In the genomic region with DNA sequence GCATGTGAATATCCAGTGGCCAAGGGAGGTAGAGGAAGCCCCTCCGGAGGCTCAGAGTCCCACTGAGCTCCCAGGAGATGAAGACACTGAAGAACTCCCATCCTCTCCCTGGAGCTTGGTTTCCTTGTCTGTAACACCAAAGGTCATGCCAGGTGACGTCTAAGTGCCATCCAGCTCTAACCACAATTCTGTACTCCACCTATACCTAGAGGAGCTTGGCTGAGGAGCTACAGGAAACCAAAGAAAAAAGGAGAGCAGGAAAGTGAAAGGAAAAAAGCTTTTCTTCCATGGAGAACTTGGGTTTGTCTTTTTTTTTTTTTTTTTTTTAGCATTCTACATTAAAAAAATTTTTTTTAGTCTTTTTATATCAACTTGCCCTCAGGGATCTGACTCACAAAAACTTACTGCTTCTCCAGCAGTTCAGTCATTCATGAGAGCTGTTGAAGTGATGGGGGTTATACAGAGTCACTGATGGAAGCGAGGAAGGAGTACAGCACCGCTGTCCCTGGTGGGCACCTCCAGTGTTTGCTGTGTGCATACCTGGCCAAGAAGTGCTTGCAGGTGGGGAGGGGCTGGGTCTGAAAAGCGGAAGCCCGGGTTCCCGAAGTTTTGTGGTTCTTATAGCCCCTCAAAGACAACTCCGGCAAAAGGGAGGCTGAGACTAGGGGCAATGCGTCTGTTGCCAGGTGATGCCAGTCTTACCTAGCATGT, we compare ENCODE assay signal across 1 cellular context.
TF ChIP-seq lines count a peak whose summit lies in the region.

No MANE protein-coding gene starts in this region.

TF ChIP-seq in WTC11, 78 proteins besides CTCF, POLR2A, EP300 and RAD21 (continued from another document):
- TF ChIP-seq, protein P1, sequence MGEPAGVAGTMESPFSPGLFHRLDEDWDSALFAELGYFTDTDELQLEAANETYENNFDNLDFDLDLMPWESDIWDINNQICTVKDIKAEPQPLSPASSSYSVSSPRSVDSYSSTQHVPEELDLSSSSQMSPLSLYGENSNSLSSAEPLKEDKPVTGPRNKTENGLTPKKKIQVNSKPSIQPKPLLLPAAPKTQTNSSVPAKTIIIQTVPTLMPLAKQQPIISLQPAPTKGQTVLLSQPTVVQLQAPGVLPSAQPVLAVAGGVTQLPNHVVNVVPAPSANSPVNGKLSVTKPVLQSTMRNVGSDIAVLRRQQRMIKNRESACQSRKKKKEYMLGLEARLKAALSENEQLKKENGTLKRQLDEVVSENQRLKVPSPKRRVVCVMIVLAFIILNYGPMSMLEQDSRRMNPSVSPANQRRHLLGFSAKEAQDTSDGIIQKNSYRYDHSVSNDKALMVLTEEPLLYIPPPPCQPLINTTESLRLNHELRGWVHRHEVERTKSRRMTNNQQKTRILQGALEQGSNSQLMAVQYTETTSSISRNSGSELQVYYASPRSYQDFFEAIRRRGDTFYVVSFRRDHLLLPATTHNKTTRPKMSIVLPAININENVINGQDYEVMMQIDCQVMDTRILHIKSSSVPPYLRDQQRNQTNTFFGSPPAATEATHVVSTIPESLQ (CRISPR knock-in tag; IDR thresholded peaks at IDR 0.05), result no peak
- TF ChIP-seq CREB1 (CRISPR knock-in tag; IDR thresholded peaks at IDR 0.05) (no peak), CREM (CRISPR knock-in tag; IDR thresholded peaks at IDR 0.05) (no peak), GRHL2 (CRISPR knock-in tag; IDR thresholded peaks at IDR 0.05; ENCODE audit: insufficient replicate concordance, severe bottlenecking) (no peak), NR2C2 (CRISPR knock-in tag; IDR thresholded peaks at IDR 0.05) (no peak), SOX15 (CRISPR knock-in tag; IDR thresholded peaks at IDR 0.05) (no peak), ZNF671 (CRISPR knock-in tag; IDR thresholded peaks at IDR 0.05) (no peak)
- TF ChIP-seq, protein P2, sequence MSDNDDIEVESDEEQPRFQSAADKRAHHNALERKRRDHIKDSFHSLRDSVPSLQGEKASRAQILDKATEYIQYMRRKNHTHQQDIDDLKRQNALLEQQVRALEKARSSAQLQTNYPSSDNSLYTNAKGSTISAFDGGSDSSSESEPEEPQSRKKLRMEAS (CRISPR knock-in tag; IDR thresholded peaks at IDR 0.05), result no peak
TF ChIP-seq in WTC11: peak in this region for 0.
